30 cellular contexts compared by ENCODE assay signal in genomic region chr1:204325944-204326343, GRCh38.
"Had no signal": no experiment of that assay in that cellular context is flagged by ENCODE, and none has a peak within 500 bp of the region (broad histone marks: within the 10 kb centered on the region; RNA-seq: fewer than 3 reads in every experiment).

No MANE protein-coding gene starts in this region.

- H3K27ac ChIP-seq: breast epithelium, hepatocyte, suprapubic skin, VCaP had no signal

- DNase-seq: activated CD4-positive, CD25-positive, alpha-beta regulatory T cell treated with anti-CD3 and anti-CD28 coated beads, Interleukin-2, amount 50 U/mL, for 72 hours; activated naive CD4-positive, alpha-beta T cell; activated T-cell treated with anti-CD3 and anti-CD28 coated beads, Interleukin-2, amount 50 U/mL, for 24 hours; adrenal gland; cerebellar nuclear complex; effector CD4-positive, alpha-beta T cell; foreskin fibroblast; glutamatergic neuron; kidney glomerular epithelial cell; left ventricle myocardium superior; mammary epithelial cell; nephron progenitor cell; occipital lobe; small intestine; stimulated activated CD4-positive, alpha-beta T cell treated with anti-CD3 and anti-CD28 coated beads, Interleukin-2, amount 100 ng/mL, for 24 hours; stomach; T-cell had no signal

- H3K36me3 ChIP-seq: adrenal gland, breast epithelium, suprapubic skin, vagina had no signal

- H3K4me3 ChIP-seq: adrenal gland, breast epithelium, hepatocyte, stomach, suprapubic skin, vagina had no signal

- H3K4me1 ChIP-seq: breast epithelium had no signal

- H3K27ac Mint-ChIP-seq: activated naive CD8-positive, alpha-beta T cell; activated T-cell treated with anti-CD3 and anti-CD28 coated beads, Interleukin-2, amount 50 U/mL, for 24 hours; activated T-helper 2 cell treated with anti-CD3 and anti-CD28 coated beads, Interferon-gamma antibody, Interleukin-2, Interleukin-4, amounts not matched to agents 10 μg/mL and 5 μg/mL and 100 μg/mL, durations not matched to agents 14 hours and 24 hours and 36 hours; dendritic cell treated with granulocyte-macrophage colony-stimulating factor and Interleukin-4, amounts not matched to agents 40 ng/mL and 50 ng/mL, for 4 days; stimulated activated memory B cell treated with anti-CD40 and anti-IgM and Interleukin-4, amounts not matched to agents 10 μg/mL and 1 μg/mL and 100 μg/mL, for 72 hours; T-cell; T-helper 2 cell treated with Interferon-gamma antibody and Interleukin-4, amounts not matched to agents 5 μg/mL and 100 μg/mL, for 36 hours; type B pancreatic cell had no signal

- FAIRE-seq: astrocyte, endometrium, small intestine had no signal

- H3K4me3 Mint-ChIP-seq: activated naive CD8-positive, alpha-beta T cell; activated T-cell treated with anti-CD3 and anti-CD28 coated beads, Interleukin-2, amount 50 U/mL, for 24 hours; dendritic cell treated with granulocyte-macrophage colony-stimulating factor and Interleukin-4, amounts not matched to agents 40 ng/mL and 50 ng/mL, for 4 days; nephron progenitor cell; stimulated activated memory B cell treated with anti-CD40 and anti-IgM and Interleukin-4, amounts not matched to agents 10 μg/mL and 1 μg/mL and 100 μg/mL, for 72 hours; T-cell; T-helper 2 cell treated with Interferon-gamma antibody and Interleukin-4, amounts not matched to agents 5 μg/mL and 100 μg/mL, for 36 hours; type B pancreatic cell had no signal

- H3K4me1 Mint-ChIP-seq: stimulated activated memory B cell treated with anti-CD40 and anti-IgM and Interleukin-4, amounts not matched to agents 10 μg/mL and 1 μg/mL and 100 μg/mL, for 72 hours; T-cell had no signal

- H3K9me3 ChIP-seq: adrenal gland, breast epithelium, stomach, suprapubic skin, vagina had no signal

- H3K36me3 Mint-ChIP-seq: activated naive CD8-positive, alpha-beta T cell; stimulated activated memory B cell treated with anti-CD40 and anti-IgM and Interleukin-4, amounts not matched to agents 10 μg/mL and 1 μg/mL and 100 μg/mL, for 72 hours; T-cell had no signal

- H3K9me3 Mint-ChIP-seq: activated T-cell treated with anti-CD3 and anti-CD28 coated beads, Interleukin-2, amount 50 U/mL, for 24 hours; activated T-helper 2 cell treated with anti-CD3 and anti-CD28 coated beads, Interferon-gamma antibody, Interleukin-2, Interleukin-4, amounts not matched to agents 10 μg/mL and 5 μg/mL and 100 μg/mL, durations not matched to agents 14 hours and 24 hours and 36 hours; dendritic cell treated with granulocyte-macrophage colony-stimulating factor and Interleukin-4, amounts not matched to agents 40 ng/mL and 50 ng/mL, for 4 days; stimulated activated memory B cell treated with anti-CD40 and anti-IgM and Interleukin-4, amounts not matched to agents 10 μg/mL and 1 μg/mL and 100 μg/mL, for 72 hours; T-cell; T-helper 2 cell treated with Interferon-gamma antibody and Interleukin-4, amounts not matched to agents 5 μg/mL and 100 μg/mL, for 36 hours; type B pancreatic cell had no signal

- H3K27me3 Mint-ChIP-seq: activated naive CD8-positive, alpha-beta T cell; type B pancreatic cell had no signal

- H3K27me3 ChIP-seq: adrenal gland, breast epithelium, hepatocyte, stomach, suprapubic skin, vagina had no signal
